In the genomic region with DNA sequence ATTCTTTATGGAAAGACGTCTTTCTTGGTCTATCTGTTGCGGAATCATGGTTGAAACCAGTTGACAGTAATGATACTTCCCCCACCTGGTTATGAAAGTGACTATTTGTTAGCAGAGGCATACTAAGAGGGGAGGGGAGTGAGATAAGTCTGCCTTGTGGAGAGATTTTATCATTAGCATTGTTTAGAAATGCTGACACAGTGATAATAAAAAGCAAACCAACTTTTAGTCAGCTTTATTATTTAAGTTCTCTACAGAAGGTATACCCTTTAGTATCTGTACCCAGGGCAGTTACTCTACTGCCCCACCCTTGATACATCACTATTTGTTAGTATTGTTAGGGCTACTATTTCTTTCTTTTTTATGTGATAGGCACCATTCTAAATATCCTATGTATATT, we compare ENCODE assay signal across 9 cellular contexts. TPM values are rescaled to one million over a fixed set of nuclear protein-coding genes. Genes with fewer than 3 reads are reported as not detected.
"Had no signal": no experiment of that assay in that cellular context is flagged by ENCODE, and none has a peak within 500 bp of the region (broad histone marks: within the 10 kb centered on the region; RNA-seq: fewer than 3 reads in every experiment).

No MANE protein-coding gene starts in this region.

- H3K4me2 ChIP-seq: KMS-11 had no signal

- FAIRE-seq: HTR-8/SVneo had no signal

- H3K9ac ChIP-seq: KMS-11 had no signal

- DNase-seq: Kasumi-1, KBM-7, KG1 had no signal

- H3K27ac ChIP-seq: HL-60, KMS-11 had no signal

RNA-seq across cellular contexts. Expression of a gene that starts 26.9 kb away (rescaled TPM):
- total RNA-seq: HT-29, HT1080 had no signal
- polyA plus RNA-seq: IgD-negative memory B cell had no signal
